ENCODE assay signal across 8 cellular contexts in the genomic region with DNA sequence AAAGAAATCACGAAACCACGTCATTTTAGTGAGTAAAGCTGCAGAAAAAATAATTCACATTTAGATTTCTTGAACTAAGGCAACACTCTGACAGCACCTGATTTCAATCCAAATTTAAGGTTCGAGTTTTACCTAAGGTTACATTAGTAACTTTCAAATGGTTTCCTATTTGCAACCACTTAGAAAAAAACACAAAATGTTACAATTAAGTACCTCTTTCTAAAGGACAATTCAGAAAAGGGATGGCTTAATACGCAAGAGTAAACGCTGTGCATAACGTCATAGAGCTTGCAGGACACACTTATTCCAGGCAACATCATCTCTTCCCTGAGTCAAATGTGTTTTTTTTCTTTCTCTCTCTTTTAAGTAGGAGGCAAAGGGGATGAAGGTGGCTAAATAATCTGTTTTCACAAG.
DNase-seq lines count a peak whose midpoint lies in the region; ATAC-seq and TF ChIP-seq lines count a peak whose summit lies in the region.

No MANE protein-coding gene starts in this region.

- H3K4me3 ChIP-seq in PC-9 (peak overlapping the region; percentile 82), duodenal mucosa (ENCODE audit: low read depth in 1 of 2, low read length in 2 of 2) (peak overlapping the region; percentile 78 to 80), vagina (peak overlapping the region; percentile 97 to 98)

- peak overlapping the region; percentile 95 for H2AFZ ChIP-seq in PC-9

- H3K36me3 ChIP-seq in PC-9 (ENCODE audit: low read depth): no peaks in the 10 kb centered on the region
- H3K36me3 ChIP-seq in duodenal mucosa (ENCODE audit: control insufficient read depth in 1 of 2, insufficient read depth in 2 of 2, low read length in 2 of 2): no peaks in the 10 kb centered on the region
- H3K36me3 ChIP-seq in vagina: no peaks in the 10 kb centered on the region

- H3K9me3 ChIP-seq in PC-9 (ENCODE audit: insufficient read depth, low read depth) (no peaks in the 10 kb centered on the region), duodenal mucosa (ENCODE audit: control insufficient read depth in 1 of 2, low read length in 2 of 2) (no peaks in the 10 kb centered on the region), vagina (no peaks in the 10 kb centered on the region)

- H3K36me3 Mint-ChIP-seq in activated naive CD4-positive, alpha-beta T cell treated with anti-CD3 and anti-CD28 coated beads, Interleukin-2, amount 10 ng/mL, durations not matched to agents 7 days and 5 days: peaks cover 6% of the 10 kb centered on the region

- peak overlapping the region; percentile 79 for H3K4me2 ChIP-seq in PC-9

- POLR2A ChIA-PET in PC-9 (lab: Charles Lee; ENCODE audit: unreplicated experiment): interaction anchor here (0.5 to 0.6 kb wide), 2 partner anchors 85 to 86 kb away, joined by 3 to 5 read pairs; no protein-coding TSS in a partner anchor

- no peak for DNase-seq in activated naive CD4-positive, alpha-beta T cell treated with anti-CD3 and anti-CD28 coated beads, Interleukin-2, amount 10 ng/mL, durations not matched to agents 7 days and 5 days
- no peak for DNase-seq in activated naive CD4-positive, alpha-beta T cell treated with anti-CD3 and anti-CD28 coated beads, Interleukin-2, amount 50 U/mL, for 16 hours
- DNase-seq in PC-9 (no peak), midbrain (lab: John Stamatoyannopoulos, UW) (peak; percentile 41), vagina (ENCODE audit: extremely low spot score in 2 of 2) (no peak), islet precursor cell (no peak)

- H3K9me3 Mint-ChIP-seq in activated naive CD4-positive, alpha-beta T cell treated with anti-CD3 and anti-CD28 coated beads, Interleukin-2, amount 10 ng/mL, durations not matched to agents 7 days and 5 days: no peaks in the 10 kb centered on the region

- H3K4me3 Mint-ChIP-seq in activated naive CD4-positive, alpha-beta T cell treated with anti-CD3 and anti-CD28 coated beads, Interleukin-2, amount 10 ng/mL, durations not matched to agents 7 days and 5 days: peak overlapping the region; percentile 91

- TF ChIP-seq POLR2A in vagina (IDR thresholded peaks at IDR 0.05): no peak

- peak overlapping the region; percentile 92 for H3K27ac Mint-ChIP-seq in activated naive CD4-positive, alpha-beta T cell treated with anti-CD3 and anti-CD28 coated beads, Interleukin-2, amount 10 ng/mL, durations not matched to agents 7 days and 5 days

- no TSS peak for BruUV-seq in PC-9 (replicated peaks; lab: Mats Ljungman, UMichigan)

- ATAC-seq in GM19351 (IDR thresholded peaks at IDR 0.05; ENCODE audit: unreplicated experiment): no peak

- H3K27ac ChIP-seq in PC-9: no peak overlapping the region; the same call in 1 of the 2 replicates
- H3K27ac ChIP-seq in duodenal mucosa (ENCODE audit: low read depth, low read length): peak overlapping the region; percentile 87
- H3K27ac ChIP-seq in vagina: peak overlapping the region; percentile 97

- peaks cover 31% of the 10 kb centered on the region for H3K4me1 ChIP-seq in PC-9 (replicated peaks; ENCODE audit: insufficient read depth)
- peaks cover 27 to 36% of the 10 kb centered on the region in 2 donors for H3K4me1 ChIP-seq in duodenal mucosa (ENCODE audit: control insufficient read depth in 1 of 2, insufficient read depth in 2 of 2, low read length in 2 of 2)
- H3K4me1 ChIP-seq in vagina: peaks cover 44% of the 10 kb centered on the region

- CTCF ChIA-PET in activated naive CD4-positive, alpha-beta T cell treated with anti-CD3 and anti-CD28 coated beads, Interleukin-2, amount 10 ng/mL, durations not matched to agents 7 days and 5 days (lab: Charles Lee): interaction anchor here (0.9 kb wide), 1 partner anchor 94 kb away, joined by 3 read pairs; no protein-coding TSS in a partner anchor
- CTCF ChIA-PET in PC-9 (lab: Charles Lee): no interaction called here

- H3F3A ChIP-seq in PC-9 (ENCODE audit: insufficient read depth, low read depth): no peaks in the 10 kb centered on the region

- no peaks in the 10 kb centered on the region for H3K27me3 Mint-ChIP-seq in activated naive CD4-positive, alpha-beta T cell treated with anti-CD3 and anti-CD28 coated beads, Interleukin-2, amount 10 ng/mL, durations not matched to agents 7 days and 5 days

- H3K9ac ChIP-seq in duodenal mucosa (ENCODE audit: low read depth in 1 of 2, low read length in 2 of 2): peak overlapping the region; percentile 87 to 96

- no peak for TF ChIP-seq CTCF in PC-9 (conservative IDR thresholded peaks at IDR 0.05)
- TF ChIP-seq CTCF in vagina (IDR thresholded peaks at IDR 0.05): no peak

- no peaks in the 10 kb centered on the region for H3K9me2 ChIP-seq in PC-9 (ENCODE audit: insufficient read depth)

- H3K4me1 Mint-ChIP-seq in activated naive CD4-positive, alpha-beta T cell treated with anti-CD3 and anti-CD28 coated beads, Interleukin-2, amount 10 ng/mL, durations not matched to agents 7 days and 5 days: peaks cover 40% of the 10 kb centered on the region

- H3K27me3 ChIP-seq in PC-9 (ENCODE audit: insufficient read depth, low read depth) (no peaks in the 10 kb centered on the region), duodenal mucosa (ENCODE audit: control insufficient read depth in 1 of 2, insufficient read depth in 2 of 2, low read length in 2 of 2) (no peaks in the 10 kb centered on the region), vagina (no peaks in the 10 kb centered on the region)

- intact Hi-C loops in PC-9 (cut with micrococcal nuclease; ENCODE audit: unreplicated experiment) (no loop called here), vagina (cut with DNase I) (loop anchor here (10.0 kb wide), 1 partner anchor 64 kb away; no protein-coding TSS in a partner anchor)

- peaks cover 21% of the 10 kb centered on the region; the same call in 1 of the 2 replicates for H3K79me2 ChIP-seq in PC-9 (ENCODE audit: low read depth)

- H4K20me1 ChIP-seq in PC-9 (ENCODE audit: insufficient read depth): no peaks in the 10 kb centered on the region
